ENCODE assay signal across 23 cellular contexts in the genomic region with DNA sequence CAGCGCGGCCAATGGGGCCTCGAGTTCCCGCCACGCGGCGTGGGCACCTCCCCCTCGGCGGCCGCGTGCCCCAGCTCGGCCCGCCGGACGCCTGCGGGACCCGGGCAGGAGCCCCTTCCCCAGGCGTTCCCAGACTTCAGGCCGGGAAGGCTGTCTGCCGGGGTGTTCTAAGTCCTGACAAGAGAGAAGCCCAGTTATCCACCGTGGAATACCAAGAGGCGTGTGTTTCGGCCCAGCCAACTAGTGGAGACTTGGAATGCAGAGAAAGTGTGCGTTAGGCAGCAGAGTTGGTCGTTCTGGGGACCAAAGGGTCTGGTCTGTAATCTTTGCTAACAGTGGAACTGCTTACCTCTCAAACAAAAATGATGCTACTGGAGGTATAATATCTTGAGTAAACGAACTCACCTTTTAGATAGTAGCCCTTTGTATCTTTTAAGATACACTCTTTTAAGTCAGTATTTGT. TPM values are rescaled to one million over a fixed set of nuclear protein-coding genes. Genes with fewer than 3 reads are reported as not detected.
DNase-seq lines count a peak whose midpoint lies in the region; ATAC-seq, FAIRE-seq and TF ChIP-seq lines count a peak whose summit lies in the region.
"Had no signal": no experiment of that assay in that cellular context is flagged by ENCODE, and none has a peak within 500 bp of the region (broad histone marks: within the 10 kb centered on the region; RNA-seq: fewer than 3 reads in every experiment).

No MANE protein-coding gene starts in this region.

- DNase-seq in T-helper 2 cell treated with Interferon-gamma antibody and Interleukin-4, amounts not matched to agents 5 μg/mL and 100 μg/mL, for 36 hours (ENCODE audit: low spot score), result no peak
- DNase-seq in T-helper 2 cell, result no peak
- DNase-seq in stimulated activated naive CD8-positive, alpha-beta T cell treated with anti-CD3 and anti-CD28 coated beads, Interleukin-15, amount 100 ng/mL, for 72 hours, result no peak
- peak in 1 of 2 experiments; percentile 47 for DNase-seq in H1 (ENCODE audit: low read depth in 1 of 2, low spot score in 2 of 2)
- DNase-seq in NCI-H2171 treated with DMSO at 0.1 percent for 48 hours (lab: John Stamatoyannopoulos, UW), result no peak
- DNase-seq in NCI-H1694 treated with DMSO at 0.1 percent for 48 hours (lab: John Stamatoyannopoulos, UW), result no peak
- DNase-seq: caudate nucleus, NCI-H187, NCI-H2227 treated with DMSO at 0.1 percent for 48 hours, NCI-H69 had no signal

- H3K4me1 Mint-ChIP-seq in T-helper 2 cell treated with Interferon-gamma antibody and Interleukin-4, amounts not matched to agents 5 μg/mL and 100 μg/mL, for 36 hours (ENCODE audit: low read depth), result peaks cover 7% of the 10 kb centered on the region
- peaks cover 31% of the 10 kb centered on the region for H3K4me1 Mint-ChIP-seq in stimulated activated naive CD8-positive, alpha-beta T cell treated with anti-CD3 and anti-CD28 coated beads, Interleukin-15, Interleukin-2, amounts not matched to agents 100 ng/mL and 50 ng/mL, for 24 hours (ENCODE audit: low read depth)
- peaks cover 20% of the 10 kb centered on the region for H3K4me1 Mint-ChIP-seq in stimulated activated naive CD8-positive, alpha-beta T cell treated with anti-CD3 and anti-CD28 coated beads, Interleukin-15, amount 100 ng/mL, for 72 hours
- H3K4me1 Mint-ChIP-seq: neural progenitor cell had no signal

- H3K14ac ChIP-seq in H1 (ENCODE audit: insufficient read length), result no peak overlapping the region

- H3K23me2 ChIP-seq in H1 (ENCODE audit: low read depth, low read length), result no peaks in the 10 kb centered on the region

- H3K56ac ChIP-seq in H1 (replicated peaks; ENCODE audit: insufficient read length, low read depth, low read length), result no peak overlapping the region

- no peaks in the 10 kb centered on the region for H3K9me3 ChIP-seq in H1 (ENCODE audit: insufficient read depth in 2 of 2, low read depth in 1 of 2, low read length in 1 of 2)
- H3K9me3 ChIP-seq: stomach, tibial nerve had no signal

- no peak for ATAC-seq in stimulated activated naive CD8-positive, alpha-beta T cell treated with anti-CD3 and anti-CD28 coated beads, Interleukin-15, amount 100 ng/mL, for 72 hours
- no peak for ATAC-seq in HG03571 (IDR thresholded peaks at IDR 0.05; ENCODE audit: unreplicated experiment)

- no peak for FAIRE-seq in H1 (lab: Jason Lieb, UNC)
- FAIRE-seq: astrocyte, D721Med, keratinocyte, RCC 7860 had no signal

- TF ChIP-seq CTCF in H1 (IDR thresholded peaks at IDR 0.05; ENCODE audit: control extremely low read depth in 1 of 3, insufficient read depth in 1 of 3, low read depth in 1 of 3, low read length in 3 of 3), result no peak

- no peak overlapping the region for H4K91ac ChIP-seq in H1 (replicated peaks; ENCODE audit: insufficient read length, low read length)

- H3K9ac ChIP-seq in H1 (replicated peaks in 1 of 4; ENCODE audit: extremely low read depth in 1 of 4, low read depth in 3 of 4, low read length in 3 of 4), result no peak overlapping the region
- H3K9ac ChIP-seq: neural progenitor cell had no signal

- H2BK5ac ChIP-seq in H1 (ENCODE audit: low read depth, low read length), result no peak overlapping the region

- no peak for TF ChIP-seq RAD21 in H1 (IDR thresholded peaks at IDR 0.05 in 1 of 2, conservative IDR thresholded peaks at IDR 0.05 in 1 of 2; ENCODE audit: low read depth in 2 of 2, low read length in 2 of 2)

- H4K5ac ChIP-seq in H1 (ENCODE audit: insufficient read length, low read depth, low read length), result no peak overlapping the region

- H3K36me3 ChIP-seq in H1 (ENCODE audit: control insufficient read depth in 2 of 4, insufficient read depth in 4 of 4, low read length in 3 of 4), result peaks cover 20 to 56% (median 38%) of the 10 kb centered on the region in 4 experiments

- no peak overlapping the region for H4K8ac ChIP-seq in H1 (ENCODE audit: extremely low read depth, insufficient read depth, low read length)

- peaks cover 0 to 2% of the 10 kb centered on the region in 2 experiments for H4K20me1 ChIP-seq in H1 (replicated peaks in 1 of 2; ENCODE audit: control insufficient read depth in 1 of 2, insufficient read depth in 2 of 2, low read length in 2 of 2)

- H2AK5ac ChIP-seq in H1 (ENCODE audit: low read depth, low read length), result no peak overlapping the region

- no peak overlapping the region for H3K27ac Mint-ChIP-seq in T-helper 2 cell treated with Interferon-gamma antibody and Interleukin-4, amounts not matched to agents 5 μg/mL and 100 μg/mL, for 36 hours
- peak overlapping the region; percentile 47 for H3K27ac Mint-ChIP-seq in stimulated activated naive CD8-positive, alpha-beta T cell treated with anti-CD3 and anti-CD28 coated beads, Interleukin-15, Interleukin-2, amounts not matched to agents 100 ng/mL and 50 ng/mL, for 24 hours
- no peak overlapping the region for H3K27ac Mint-ChIP-seq in stimulated activated naive CD8-positive, alpha-beta T cell treated with anti-CD3 and anti-CD28 coated beads, Interleukin-15, amount 100 ng/mL, for 72 hours
- H3K27ac Mint-ChIP-seq: neural progenitor cell had no signal

- H2AFZ ChIP-seq in H1 (ENCODE audit: low read length), result no peak overlapping the region
- H2AFZ ChIP-seq: neural progenitor cell had no signal

- H2BK15ac ChIP-seq in H1 (ENCODE audit: low read length), result no peak overlapping the region

- no peak for TF ChIP-seq EP300 in H1 (IDR thresholded peaks at IDR 0.05; ENCODE audit: borderline replicate concordance in 1 of 2, low read depth in 2 of 2, low read length in 2 of 2)

- POLR2A ChIA-PET in H1 (lab: Charles Lee; ENCODE audit: partially characterized antibody), result interaction anchor here (1.1 kb wide), 1 partner anchor 26 kb away, joined by 3 read pairs; a partner anchor contains a TSS

- H3K18ac ChIP-seq in H1 (ENCODE audit: extremely low read depth, low read length), result no peak overlapping the region

- H2BK12ac ChIP-seq in H1 (ENCODE audit: low read depth, low read length), result no peak overlapping the region

- H3K4me3 Mint-ChIP-seq in T-helper 2 cell treated with Interferon-gamma antibody and Interleukin-4, amounts not matched to agents 5 μg/mL and 100 μg/mL, for 36 hours, result peak overlapping the region; percentile 45
- peak overlapping the region; percentile 28 for H3K4me3 Mint-ChIP-seq in stimulated activated naive CD8-positive, alpha-beta T cell treated with anti-CD3 and anti-CD28 coated beads, Interleukin-15, Interleukin-2, amounts not matched to agents 100 ng/mL and 50 ng/mL, for 24 hours
- H3K4me3 Mint-ChIP-seq in stimulated activated naive CD8-positive, alpha-beta T cell treated with anti-CD3 and anti-CD28 coated beads, Interleukin-15, amount 100 ng/mL, for 72 hours, result no peak overlapping the region
- H3K4me3 Mint-ChIP-seq: neural progenitor cell had no signal

- CTCF ChIA-PET in H1 (lab: Charles Lee; ENCODE audit: partially characterized antibody), result interaction anchor here (0.9 to 1.4 kb wide), 2 partner anchors 20 to 171 kb away, joined by 3 read pairs; no protein-coding TSS in a partner anchor

- 89% methylated on average over 26 of the region's 26 CpGs; no CpG with 5 or more reads in 1 of the 2 experiments for WGBS in H1 (ENCODE audit: extremely low coverage in 1 of 2, insufficient coverage in 1 of 2, insufficient read length in 1 of 2, insufficient replicate concordance in 2 of 2, low coverage in 1 of 2, low lambda C conversion rate in 2 of 2, missing lambda C conversion rate in 1 of 2), 2 experiments

- H2BK120ac ChIP-seq in H1 (replicated peaks; ENCODE audit: low read depth, low read length), result no peak overlapping the region

- H3K23ac ChIP-seq in H1 (ENCODE audit: insufficient read length), result no peak overlapping the region

- no peak overlapping the region for H3K4me3 ChIP-seq in H1 (ENCODE audit: extremely low read depth in 1 of 4, insufficient read depth in 2 of 4, low read depth in 3 of 4, low read length in 4 of 4)
- H3K4me3 ChIP-seq: neural progenitor cell had no signal

- H3K27me3 ChIP-seq in H1 (replicated peaks in 1 of 4; ENCODE audit: control insufficient read depth in 3 of 4, extremely low read depth in 1 of 4, insufficient read depth in 3 of 4, low read length in 3 of 4), result no peaks in the 10 kb centered on the region
- H3K27me3 ChIP-seq: neural progenitor cell, stomach, tibial nerve had no signal

- no peak overlapping the region for H2BK20ac ChIP-seq in H1 (ENCODE audit: low read length)

- no peak overlapping the region for H3K4me2 ChIP-seq in H1 (ENCODE audit: insufficient read depth in 1 of 2, low read depth in 2 of 2, low read length in 2 of 2)
- H3K4me2 ChIP-seq: neural progenitor cell had no signal

- no peaks in the 10 kb centered on the region for H3K27me3 Mint-ChIP-seq in T-helper 2 cell treated with Interferon-gamma antibody and Interleukin-4, amounts not matched to agents 5 μg/mL and 100 μg/mL, for 36 hours (ENCODE audit: low read depth)
- no peaks in the 10 kb centered on the region for H3K27me3 Mint-ChIP-seq in stimulated activated naive CD8-positive, alpha-beta T cell treated with anti-CD3 and anti-CD28 coated beads, Interleukin-15, Interleukin-2, amounts not matched to agents 100 ng/mL and 50 ng/mL, for 24 hours
- no peaks in the 10 kb centered on the region for H3K27me3 Mint-ChIP-seq in stimulated activated naive CD8-positive, alpha-beta T cell treated with anti-CD3 and anti-CD28 coated beads, Interleukin-15, amount 100 ng/mL, for 72 hours

- H3K27ac ChIP-seq in H1 (ENCODE audit: low read depth, low read length), result no peak overlapping the region
- H3K27ac ChIP-seq: 22Rv1, HL-60, neural progenitor cell, stomach, tibial nerve had no signal

- no peaks in the 10 kb centered on the region for H3K9me3 Mint-ChIP-seq in T-helper 2 cell treated with Interferon-gamma antibody and Interleukin-4, amounts not matched to agents 5 μg/mL and 100 μg/mL, for 36 hours
- H3K9me3 Mint-ChIP-seq in stimulated activated naive CD8-positive, alpha-beta T cell treated with anti-CD3 and anti-CD28 coated beads, Interleukin-15, Interleukin-2, amounts not matched to agents 100 ng/mL and 50 ng/mL, for 24 hours, result no peaks in the 10 kb centered on the region
- H3K9me3 Mint-ChIP-seq in stimulated activated naive CD8-positive, alpha-beta T cell treated with anti-CD3 and anti-CD28 coated beads, Interleukin-15, amount 100 ng/mL, for 72 hours, result no peaks in the 10 kb centered on the region
- H3K9me3 Mint-ChIP-seq: neural progenitor cell had no signal

- no peak overlapping the region for H3K4ac ChIP-seq in H1 (replicated peaks; ENCODE audit: insufficient read length, low read depth, low read length)

- H3K79me1 ChIP-seq in H1 (ENCODE audit: low read depth, low read length), result no peaks in the 10 kb centered on the region; the same call in 1 of the 2 replicates

- no peaks in the 10 kb centered on the region for H3K79me2 ChIP-seq in H1 (ENCODE audit: control insufficient read depth in 1 of 2, insufficient read depth in 2 of 2, low read length in 2 of 2)

- H3K36me3 Mint-ChIP-seq in T-helper 2 cell treated with Interferon-gamma antibody and Interleukin-4, amounts not matched to agents 5 μg/mL and 100 μg/mL, for 36 hours (ENCODE audit: low read depth), result peaks cover 38% of the 10 kb centered on the region
- H3K36me3 Mint-ChIP-seq in stimulated activated naive CD8-positive, alpha-beta T cell treated with anti-CD3 and anti-CD28 coated beads, Interleukin-15, Interleukin-2, amounts not matched to agents 100 ng/mL and 50 ng/mL, for 24 hours (ENCODE audit: low read depth), result peaks cover 46% of the 10 kb centered on the region

- H3K4me1 ChIP-seq in H1 (replicated peaks in 1 of 4; ENCODE audit: control insufficient read depth in 3 of 4, insufficient read depth in 4 of 4, low read length in 3 of 4), result no peaks in the 10 kb centered on the region
- H3K4me1 ChIP-seq: neural progenitor cell had no signal

- no peak for TF ChIP-seq POLR2A in H1 (IDR thresholded peaks at IDR 0.05; ENCODE audit: control extremely low read depth in 1 of 2, low read depth in 2 of 2, low read length in 2 of 2)

RNA-seq across cellular contexts. Expression of a gene that starts 0.3 kb away (rescaled TPM):
- not detected in 2 replicates for total RNA-seq in H1 (2021; fragmentation: NEBNext Ultra II Directional; extraction: Animal tissue kit (Norgen Biotek cat#: 25700))
- 0.02 TPM in 1 of 2 replicates, not detected in the other for polyA plus RNA-seq in H1 (2011; rRNA removed)
- 0.03 TPM for polyA plus RNA-seq in H1 (2011; cell fraction: cytosol; rRNA removed)
- polyA plus RNA-seq in H1 (2011; cell fraction: nucleus; rRNA removed), result not detected
- not detected in 4 replicates for polyA plus RNA-seq in H1 (2012, experiment 1 of 2)
- not detected for polyA plus RNA-seq in H1 (2012, experiment 2 of 2)
- 0.02 TPM for polyA plus RNA-seq in H1 (2013, experiment 1 of 2)
- polyA plus RNA-seq in H1 (2013, experiment 2 of 2), result not detected
- polyA minus RNA-seq in H1 (2011; rRNA and poly(A)+ RNA removed), result 0.05 TPM in 1 of 2 replicates, not detected in the other
- polyA minus RNA-seq in H1 (2011; cell fraction: cytosol; rRNA and poly(A)+ RNA removed), result not detected
- polyA minus RNA-seq in H1 (2011; cell fraction: nucleus; rRNA and poly(A)+ RNA removed), result 0.20 TPM
- total RNA-seq: astrocyte, LHCN-M2 had no signal
- polyA plus RNA-seq: fibroblast of lung, stomach had no signal

RNA-seq across cellular contexts. Expression of a gene that starts 26.0 kb away (rescaled TPM):
- 33.4 and 39.2 TPM in 2 replicates for total RNA-seq in H1 (2021; fragmentation: NEBNext Ultra II Directional; extraction: Animal tissue kit (Norgen Biotek cat#: 25700))
- 15.9 and 17.7 TPM in 2 replicates for polyA plus RNA-seq in H1 (2011; rRNA removed)
- 27.1 TPM for polyA plus RNA-seq in H1 (2011; cell fraction: cytosol; rRNA removed)
- polyA plus RNA-seq in H1 (2011; cell fraction: nucleus; rRNA removed), result 54.2 TPM
- polyA plus RNA-seq in H1 (2012, experiment 1 of 2), result 17.8 to 25.9 TPM (median 22.8 TPM) in 4 replicates
- polyA plus RNA-seq in H1 (2012, experiment 2 of 2), result 8.3 TPM
- 11.7 TPM for polyA plus RNA-seq in H1 (2013, experiment 1 of 2)
- polyA plus RNA-seq in H1 (2013, experiment 2 of 2), result 10.6 TPM
- polyA minus RNA-seq in H1 (2011; rRNA and poly(A)+ RNA removed), result 149 and 157 TPM in 2 replicates
- 35.4 TPM for polyA minus RNA-seq in H1 (2011; cell fraction: cytosol; rRNA and poly(A)+ RNA removed)
- polyA minus RNA-seq in H1 (2011; cell fraction: nucleus; rRNA and poly(A)+ RNA removed), result 40.5 TPM

Comparison
In these comparisons a context has a peak if more than half of its experiments do, and no peak if none do; other contexts are left out.
1. H3K4me3 Mint-ChIP-seq: peak in T-helper 2 cell treated with Interferon-gamma antibody and Interleukin-4, amounts not matched to agents 5 μg/mL and 100 μg/mL, for 36 hours (single experiment) and stimulated activated naive CD8-positive, alpha-beta T cell treated with anti-CD3 and anti-CD28 coated beads, Interleukin-15, Interleukin-2, amounts not matched to agents 100 ng/mL and 50 ng/mL, for 24 hours (single experiment); none in stimulated activated naive CD8-positive, alpha-beta T cell treated with anti-CD3 and anti-CD28 coated beads, Interleukin-15, amount 100 ng/mL, for 72 hours (0 of 2).